In the genomic region with DNA sequence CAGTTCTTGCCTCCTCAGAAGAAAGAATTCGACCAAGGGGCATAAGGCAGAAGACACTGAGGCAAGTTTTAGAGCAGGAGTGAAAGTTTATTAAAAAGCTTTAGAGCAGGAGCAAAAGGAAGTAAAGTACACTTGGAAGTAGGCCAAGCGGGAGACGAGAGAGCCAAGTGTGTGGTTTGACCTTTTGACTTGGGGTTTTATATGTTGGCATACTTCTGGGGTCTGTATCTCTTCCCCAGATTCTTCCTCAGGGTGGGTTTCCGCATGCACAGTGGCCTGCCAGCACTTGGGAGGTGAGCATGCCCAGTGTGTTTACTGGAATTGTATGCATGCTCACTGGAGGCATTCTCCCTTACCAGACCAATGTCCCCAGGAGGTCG, we compare ENCODE assay signal across 22 cellular contexts. TPM values are rescaled to one million over a fixed set of nuclear protein-coding genes. Genes with fewer than 3 reads are reported as not detected.
DNase-seq lines count a peak whose midpoint lies in the region; ATAC-seq and TF ChIP-seq lines count a peak whose summit lies in the region.
"Had no signal": no experiment of that assay in that cellular context is flagged by ENCODE, and none has a peak within 500 bp of the region (broad histone marks: within the 10 kb centered on the region; RNA-seq: fewer than 3 reads in every experiment).

No MANE protein-coding gene starts in this region.

- ATAC-seq in activated CD8-positive, alpha-beta T cell treated with anti-CD3 and anti-CD28 coated beads for 36 hours: peak; percentile 20
- ATAC-seq in memory B cell (ENCODE audit: low read depth) (no peak), HG03280 (IDR thresholded peaks at IDR 0.05; ENCODE audit: unreplicated experiment) (no peak), GM19324 (IDR thresholded peaks at IDR 0.05; ENCODE audit: low FRiP score, unreplicated experiment) (no peak)
- ATAC-seq in stimulated activated memory B cell treated with anti-CD40 and anti-IgM and Interleukin-4, amounts not matched to agents 10 μg/mL and 1 μg/mL and 100 μg/mL, for 72 hours: no peak
- ATAC-seq: lower lobe of right lung, right lobe of liver had no signal

- H3K27ac Mint-ChIP-seq in MCF 10A (ENCODE audit: low read depth, unreplicated experiment) (no peak overlapping the region), memory B cell (peak overlapping the region; percentile 32)
- H3K27ac Mint-ChIP-seq in activated CD8-positive, alpha-beta T cell treated with anti-CD3 and anti-CD28 coated beads for 36 hours: peak overlapping the region; percentile 55
- H3K27ac Mint-ChIP-seq in stimulated activated memory B cell treated with anti-CD40 and anti-IgM and Interleukin-4, amounts not matched to agents 10 μg/mL and 1 μg/mL and 100 μg/mL, for 72 hours: no peak overlapping the region
- H3K27ac Mint-ChIP-seq: dendritic cell treated with granulocyte-macrophage colony-stimulating factor and Interleukin-4, amounts not matched to agents 40 ng/mL and 50 ng/mL, for 4 days had no signal

- in situ Hi-C loops in mammary epithelial cell (cut with MboI; ENCODE audit: low sequenced_read_pairs in 2 of 2): loop anchor here in 1 of 2 donors (10.0 kb wide), 1 partner anchor 185 kb away; no protein-coding TSS in a partner anchor

- H3K9me3 ChIP-seq in mammary epithelial cell (replicated peaks; ENCODE audit: insufficient read depth, low read length): no peaks in the 10 kb centered on the region
- H3K9me3 ChIP-seq in adrenal gland (replicated peaks in 1 of 3): no peaks in the 10 kb centered on the region
- H3K9me3 ChIP-seq: lower lobe of right lung, right lobe of liver, thoracic aorta had no signal

- H3K4me3 ChIP-seq in mammary epithelial cell (replicated peaks in 1 of 3; ENCODE audit: insufficient read depth in 1 of 3, low read depth in 2 of 3, low read length in 3 of 3) (no peak overlapping the region), adrenal gland (no peak overlapping the region)
- H3K4me3 ChIP-seq: lower lobe of right lung, right lobe of liver, thoracic aorta had no signal

- 62% methylated on average over 3 of the region's 5 CpGs for WGBS in mammary epithelial cell (ENCODE audit: low coverage, missing lambda C conversion rate)
- 57 to 63% (median 60%) methylated on average over 5 of the region's 5 CpGs for WGBS in adrenal gland, 4 donors

- DNase-seq in MCF 10A (ENCODE audit: unreplicated experiment): peak; percentile 17
- DNase-seq in mammary epithelial cell: no peak
- DNase-seq in activated CD8-positive, alpha-beta T cell treated with anti-CD3 and anti-CD28 coated beads for 36 hours: peak; percentile 11
- DNase-seq in memory B cell (ENCODE audit: low spot score in 2 of 2): no peak
- DNase-seq in adrenal gland: no peak
- DNase-seq: activated CD4-positive, alpha-beta T cell treated with anti-CD3 and anti-CD28 coated beads for 1 hour; DMS153; foreskin melanocyte; Karpas-422; kidney; lower lobe of right lung; NCI-H1417; NCI-H524 treated with DMSO at 0.1 percent for 48 hours had no signal

- H3K79me2 ChIP-seq in mammary epithelial cell (ENCODE audit: insufficient read depth, low read length): no peaks in the 10 kb centered on the region
- H3K79me2 ChIP-seq: parathyroid adenoma had no signal

- dilution Hi-C loops in mammary epithelial cell (cut with HindIII; ENCODE audit: low sequenced_read_pairs): loop anchor here (5.0 kb wide), 1 partner anchor 73 kb away; no protein-coding TSS in a partner anchor

- no peaks in the 10 kb centered on the region for H3K36me3 ChIP-seq in mammary epithelial cell (ENCODE audit: insufficient read depth, low read length)
- no peaks in the 10 kb centered on the region for H3K36me3 ChIP-seq in adrenal gland (replicated peaks in 1 of 2)
- H3K36me3 ChIP-seq: lower lobe of right lung, right lobe of liver, thoracic aorta had no signal

- CTCF ChIA-PET in MCF 10A (lab: Yijun Ruan, JAX): interaction anchor here (0.6 to 1.1 kb wide), 3 partner anchors 243 to 387 kb away, joined by 3 to 5 read pairs (median 4); no protein-coding TSS in a partner anchor
- CTCF ChIA-PET in mammary epithelial cell (lab: Charles Lee; ENCODE audit: low non-redundant PET): no interaction called here
- CTCF ChIA-PET in activated CD8-positive, alpha-beta T cell treated with anti-CD3 and anti-CD28 coated beads for 36 hours (lab: Charles Lee): interaction anchor here (1.2 to 1.4 kb wide), 2 partner anchors 41 to 256 kb away, joined by 3 read pairs; no protein-coding TSS in a partner anchor

- H3K4me2 ChIP-seq in mammary epithelial cell (ENCODE audit: insufficient read depth, low read depth, low read length): no peak overlapping the region

- no peak overlapping the region for H3K9ac ChIP-seq in mammary epithelial cell (ENCODE audit: insufficient read depth, low read length)
- H3K9ac ChIP-seq: parathyroid adenoma had no signal

- H3K27ac ChIP-seq in mammary epithelial cell (ENCODE audit: insufficient read depth, low read depth, low read length): no peak overlapping the region
- H3K27ac ChIP-seq in adrenal gland: no peak overlapping the region
- H3K27ac ChIP-seq: lower lobe of right lung, parathyroid adenoma, right lobe of liver, RWPE1, thoracic aorta had no signal

- H2AFZ ChIP-seq in mammary epithelial cell (ENCODE audit: low read depth, low read length): no peak overlapping the region
- H2AFZ ChIP-seq: parathyroid adenoma had no signal

- POLR2A ChIA-PET in MCF 10A (lab: Yijun Ruan, JAX): no interaction called here
- POLR2A ChIA-PET in activated CD8-positive, alpha-beta T cell treated with anti-CD3 and anti-CD28 coated beads for 36 hours (lab: Charles Lee): interaction anchor here (0.6 to 0.9 kb wide), 2 partner anchors 9 to 59 kb away, joined by 3 read pairs; no protein-coding TSS in a partner anchor

- H3K4me1 ChIP-seq in mammary epithelial cell (ENCODE audit: insufficient read depth, low read length) (no peaks in the 10 kb centered on the region), adrenal gland (replicated peaks in 1 of 2) (no peaks in the 10 kb centered on the region)
- H3K4me1 ChIP-seq: parathyroid adenoma, right lobe of liver had no signal

- H3K4me3 Mint-ChIP-seq in MCF 10A (ENCODE audit: unreplicated experiment): no peak overlapping the region
- H3K4me3 Mint-ChIP-seq in activated CD8-positive, alpha-beta T cell treated with anti-CD3 and anti-CD28 coated beads for 36 hours: no peak overlapping the region
- H3K4me3 Mint-ChIP-seq in memory B cell: no peak overlapping the region
- H3K4me3 Mint-ChIP-seq in stimulated activated memory B cell treated with anti-CD40 and anti-IgM and Interleukin-4, amounts not matched to agents 10 μg/mL and 1 μg/mL and 100 μg/mL, for 72 hours: no peak overlapping the region
- H3K4me3 Mint-ChIP-seq: CD4-positive, alpha-beta memory T cell; dendritic cell treated with granulocyte-macrophage colony-stimulating factor and Interleukin-4, amounts not matched to agents 40 ng/mL and 50 ng/mL, for 4 days had no signal

- H3K4me1 Mint-ChIP-seq in MCF 10A (ENCODE audit: insufficient read depth, unreplicated experiment) (no peaks in the 10 kb centered on the region), memory B cell (peaks cover 10% of the 10 kb centered on the region)
- peaks cover 24% of the 10 kb centered on the region for H3K4me1 Mint-ChIP-seq in activated CD8-positive, alpha-beta T cell treated with anti-CD3 and anti-CD28 coated beads for 36 hours (ENCODE audit: low read depth)
- H3K4me1 Mint-ChIP-seq in stimulated activated memory B cell treated with anti-CD40 and anti-IgM and Interleukin-4, amounts not matched to agents 10 μg/mL and 1 μg/mL and 100 μg/mL, for 72 hours: peaks cover 18% of the 10 kb centered on the region

- H3K9me3 Mint-ChIP-seq in MCF 10A (ENCODE audit: unreplicated experiment) (no peaks in the 10 kb centered on the region), memory B cell (no peaks in the 10 kb centered on the region)
- no peaks in the 10 kb centered on the region for H3K9me3 Mint-ChIP-seq in activated CD8-positive, alpha-beta T cell treated with anti-CD3 and anti-CD28 coated beads for 36 hours
- no peaks in the 10 kb centered on the region for H3K9me3 Mint-ChIP-seq in stimulated activated memory B cell treated with anti-CD40 and anti-IgM and Interleukin-4, amounts not matched to agents 10 μg/mL and 1 μg/mL and 100 μg/mL, for 72 hours
- H3K9me3 Mint-ChIP-seq: dendritic cell treated with granulocyte-macrophage colony-stimulating factor and Interleukin-4, amounts not matched to agents 40 ng/mL and 50 ng/mL, for 4 days had no signal

- H3K27me3 ChIP-seq in mammary epithelial cell (ENCODE audit: insufficient read depth, low read length): no peaks in the 10 kb centered on the region
- no peaks in the 10 kb centered on the region for H3K27me3 ChIP-seq in adrenal gland
- H3K27me3 ChIP-seq: right lobe of liver had no signal

- H3K27me3 Mint-ChIP-seq in MCF 10A (ENCODE audit: insufficient read depth, unreplicated experiment) (no peaks in the 10 kb centered on the region), memory B cell (no peaks in the 10 kb centered on the region)
- H3K27me3 Mint-ChIP-seq in activated CD8-positive, alpha-beta T cell treated with anti-CD3 and anti-CD28 coated beads for 36 hours: no peaks in the 10 kb centered on the region
- no peaks in the 10 kb centered on the region for H3K27me3 Mint-ChIP-seq in stimulated activated memory B cell treated with anti-CD40 and anti-IgM and Interleukin-4, amounts not matched to agents 10 μg/mL and 1 μg/mL and 100 μg/mL, for 72 hours
- H3K27me3 Mint-ChIP-seq: CD4-positive, alpha-beta memory T cell had no signal

- H3K36me3 Mint-ChIP-seq in MCF 10A (ENCODE audit: insufficient read depth, unreplicated experiment): no peaks in the 10 kb centered on the region
- no peaks in the 10 kb centered on the region for H3K36me3 Mint-ChIP-seq in activated CD8-positive, alpha-beta T cell treated with anti-CD3 and anti-CD28 coated beads for 36 hours (ENCODE audit: low read depth)
- no peaks in the 10 kb centered on the region for H3K36me3 Mint-ChIP-seq in memory B cell
- no peaks in the 10 kb centered on the region for H3K36me3 Mint-ChIP-seq in stimulated activated memory B cell treated with anti-CD40 and anti-IgM and Interleukin-4, amounts not matched to agents 10 μg/mL and 1 μg/mL and 100 μg/mL, for 72 hours
- H3K36me3 Mint-ChIP-seq: CD4-positive, alpha-beta memory T cell had no signal

- intact Hi-C loops in MCF 10A (cut with micrococcal nuclease): no loop called here
- intact Hi-C loops in mammary epithelial cell (cut with micrococcal nuclease): no loop called here
- intact Hi-C loops in activated CD8-positive, alpha-beta T cell treated with anti-CD3 and anti-CD28 coated beads for 36 hours (cut with micrococcal nuclease): no loop called here
- intact Hi-C loops in adrenal gland (cut with DNase I): loop anchor here (10.0 kb wide), 2 partner anchors 255 to 365 kb away; no protein-coding TSS in a partner anchor

- no peaks in the 10 kb centered on the region for H4K20me1 ChIP-seq in mammary epithelial cell (ENCODE audit: insufficient read depth, low read length)

- BruUV-seq in MCF 10A (replicated peaks; lab: Mats Ljungman, UMichigan) (no TSS peak), mammary epithelial cell (replicated peaks; lab: Mats Ljungman, UMichigan) (no TSS peak)

- TF ChIP-seq CTCF in MCF 10A (IDR thresholded peaks at IDR 0.05; ENCODE audit: unreplicated experiment) (no peak), mammary epithelial cell (conservative IDR thresholded peaks at IDR 0.05 in 1 of 2, IDR thresholded peaks at IDR 0.05 in 1 of 2; ENCODE audit: extremely low read depth in 1 of 2, insufficient read depth in 1 of 2, low read depth in 1 of 2, low read length in 2 of 2) (no peak), adrenal gland (IDR thresholded peaks at IDR 0.05) (no peak)
- no peak for TF ChIP-seq CTCF in activated CD8-positive, alpha-beta T cell treated with anti-CD3 and anti-CD28 coated beads for 36 hours (IDR thresholded peaks at IDR 0.05)

- TF ChIP-seq POLR2A in adrenal gland (IDR thresholded peaks at IDR 0.05): no peak

RNA-seq across cellular contexts. Expression of gene ANKRD44, which starts 59.4 kb away (rescaled TPM):
- total RNA-seq in MCF 10A (2022) (4.4 and 6.9 TPM in 2 replicates), mammary epithelial cell (10 to 100 TPM in 1 of 2 donors, 1 to 10 TPM in 1; 4.0 to 10.2 TPM), adrenal gland (10 to 100 TPM; 12.9 to 40.2 (median 28.3) TPM)
- polyA plus RNA-seq in mammary epithelial cell (2.5 TPM), adrenal gland (10 to 100 TPM in 1 of 3 donors, 1 to 10 TPM in 2; 3.8 to 19.1 (median 5.0) TPM)
- polyA minus RNA-seq in mammary epithelial cell: 0.88 TPM
- 100 to 1,000 TPM; 131 to 132 TPM for total RNA-seq in activated CD8-positive, alpha-beta T cell treated with anti-CD3 and anti-CD28 coated beads for 36 hours

Comparison
In these comparisons a context has a peak if more than half of its experiments do, and no peak if none do; other contexts are left out.
1. DNase-seq: peak in MCF 10A (single experiment) and activated CD8-positive, alpha-beta T cell treated with anti-CD3 and anti-CD28 coated beads for 36 hours (single experiment); none in mammary epithelial cell (single experiment), memory B cell (0 of 2) and adrenal gland (0 of 7).
2. H3K27ac Mint-ChIP-seq: peak in activated CD8-positive, alpha-beta T cell treated with anti-CD3 and anti-CD28 coated beads for 36 hours (single experiment) and memory B cell (single experiment); none in MCF 10A (single experiment) and stimulated activated memory B cell treated with anti-CD40 and anti-IgM and Interleukin-4, amounts not matched to agents 10 μg/mL and 1 μg/mL and 100 μg/mL, for 72 hours (single experiment).
3. intact Hi-C loops: an anchor here in adrenal gland (10.0 kb wide); none called in MCF 10A, mammary epithelial cell and activated CD8-positive, alpha-beta T cell treated with anti-CD3 and anti-CD28 coated beads for 36 hours.